In the genomic region with DNA sequence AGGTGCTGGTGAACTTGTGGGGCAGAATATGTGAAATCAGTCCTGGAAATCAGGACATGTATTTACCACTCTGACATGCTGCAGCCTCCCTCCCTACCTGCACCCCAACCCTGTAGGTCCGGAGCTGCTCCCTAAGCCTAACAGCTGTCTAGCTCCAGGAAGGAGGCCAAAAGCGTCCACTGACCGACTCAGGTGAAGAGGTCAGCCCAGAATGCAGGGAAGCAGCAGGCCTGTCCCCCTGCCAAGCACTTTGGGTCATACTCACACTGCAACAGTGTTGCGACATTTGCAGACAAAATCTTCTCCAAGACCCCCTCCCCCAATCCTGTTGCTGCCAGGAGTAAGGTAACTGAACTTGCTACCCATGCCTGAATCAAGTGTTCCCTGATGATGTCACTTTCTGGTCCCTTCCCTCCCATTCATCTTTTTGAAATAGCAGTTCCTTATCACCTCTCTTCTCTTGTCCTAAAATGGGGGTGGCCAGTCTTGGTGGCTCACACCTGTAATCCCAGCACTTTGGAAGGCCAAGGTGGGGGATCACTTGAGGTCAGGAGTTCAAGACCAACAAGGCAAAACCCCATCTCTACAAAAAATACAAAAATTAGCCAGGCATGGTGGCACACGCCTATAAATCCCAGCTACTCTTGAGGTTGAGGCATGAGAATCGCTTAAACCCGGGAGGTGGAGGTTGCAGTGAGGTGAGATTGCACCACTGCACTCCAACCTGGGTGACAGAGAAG, we compare ENCODE assay signal across 9 cellular contexts. TPM values are rescaled to one million over a fixed set of nuclear protein-coding genes. Genes with fewer than 3 reads are reported as not detected.
A peak's percentile ranks its signal among the peaks of the same experiment; 100 is the strongest.
DNase-seq lines count a peak whose midpoint lies in the region; ATAC-seq and TF ChIP-seq lines count a peak whose summit lies in the region.
"Had no signal": no experiment of that assay in that cellular context is flagged by ENCODE, and none has a peak within 500 bp of the region (broad histone marks: within the 10 kb centered on the region; RNA-seq: fewer than 3 reads in every experiment).

No MANE protein-coding gene starts in this region.

- peak; percentile 42 for DNase-seq in AG10803 (ENCODE audit: low read depth)
- DNase-seq in LHCN-M2 (ENCODE audit: low read depth), result peak; percentile 33
- peak; percentile 14 for DNase-seq in cerebellum (ENCODE audit: low spot score)
- DNase-seq in myocyte (ENCODE audit: low read depth), result peak; percentile 47
- DNase-seq in NCI-H1417 (lab: John Stamatoyannopoulos, UW), result no peak
- no peak for DNase-seq in mesenteric fat pad (ENCODE audit: low spot score)
- no peak for DNase-seq in stimulated activated naive CD4-positive, alpha-beta T cell treated with Interleukin-2 at 50 U/mL for 16 hours (lab: John Stamatoyannopoulos, UW)
- DNase-seq: Kasumi-1 had no signal

- TF ChIP-seq CTCF in AG10803 (conservative IDR thresholded peaks at IDR 0.05; ENCODE audit: low read length), result no peak

- H3K4me3 ChIP-seq in AG10803 (ENCODE audit: low read length), result no peak overlapping the region

- ATAC-seq in HG02973 (IDR thresholded peaks at IDR 0.05; ENCODE audit: unreplicated experiment), result no peak

RNA-seq across cellular contexts. Expression of gene ACLY, which starts 1.3 kb away (rescaled TPM):
- total RNA-seq in LHCN-M2 (2014; rRNA removed) (181 and 184 TPM in 2 replicates), cerebellum (91.7 TPM), myocyte (107 and 165 TPM in 2 replicates), mesenteric fat pad (140 TPM)
- polyA plus RNA-seq in LHCN-M2 (2012), result 132 TPM
- 124 TPM for polyA plus RNA-seq in myocyte (2012)

RNA-seq across cellular contexts. Expression of gene ODAD4, which starts 10.4 kb away (rescaled TPM):
- total RNA-seq in LHCN-M2 (2014; rRNA removed) (0.19 and 0.86 TPM in 2 replicates), cerebellum (3.7 TPM), myocyte (0.57 and 1.8 TPM in 2 replicates), mesenteric fat pad (0.48 TPM)
- polyA plus RNA-seq in LHCN-M2 (2012), result 1.4 TPM
- polyA plus RNA-seq in myocyte (2012), result 1.8 TPM

RNA-seq across cellular contexts. Expression of gene CNP, which starts 46.6 kb away (rescaled TPM):
- total RNA-seq in LHCN-M2 (2014; rRNA removed), result 61.6 and 75.1 TPM in 2 replicates
- polyA plus RNA-seq in LHCN-M2 (2012), result 77.0 TPM
- 27.5 TPM for total RNA-seq in cerebellum
- 64.0 and 66.1 TPM in 2 replicates for total RNA-seq in myocyte
- polyA plus RNA-seq in myocyte (2012), result 75.3 TPM
- total RNA-seq in mesenteric fat pad, result 84.0 TPM

RNA-seq across cellular contexts. Expression of gene KLHL11, which starts 54.8 kb away (rescaled TPM):
- total RNA-seq in LHCN-M2 (2014; rRNA removed) (21.8 and 22.5 TPM in 2 replicates), cerebellum (55.2 TPM), myocyte (10.9 and 13.7 TPM in 2 replicates), mesenteric fat pad (10.8 TPM)
- polyA plus RNA-seq in LHCN-M2 (2012), result 1.9 TPM
- polyA plus RNA-seq in myocyte (2012), result 3.1 TPM

Comparison
In these comparisons a context has a peak if more than half of its experiments do, and no peak if none do; other contexts are left out.
1. DNase-seq: peak in AG10803 (single experiment), LHCN-M2 (single experiment), cerebellum (single experiment) and myocyte (single experiment); none in NCI-H1417 (0 of 3), mesenteric fat pad (single experiment) and stimulated activated naive CD4-positive, alpha-beta T cell treated with Interleukin-2 at 50 U/mL for 16 hours (single experiment).